2 cellular contexts compared by ENCODE assay signal in the genomic region with DNA sequence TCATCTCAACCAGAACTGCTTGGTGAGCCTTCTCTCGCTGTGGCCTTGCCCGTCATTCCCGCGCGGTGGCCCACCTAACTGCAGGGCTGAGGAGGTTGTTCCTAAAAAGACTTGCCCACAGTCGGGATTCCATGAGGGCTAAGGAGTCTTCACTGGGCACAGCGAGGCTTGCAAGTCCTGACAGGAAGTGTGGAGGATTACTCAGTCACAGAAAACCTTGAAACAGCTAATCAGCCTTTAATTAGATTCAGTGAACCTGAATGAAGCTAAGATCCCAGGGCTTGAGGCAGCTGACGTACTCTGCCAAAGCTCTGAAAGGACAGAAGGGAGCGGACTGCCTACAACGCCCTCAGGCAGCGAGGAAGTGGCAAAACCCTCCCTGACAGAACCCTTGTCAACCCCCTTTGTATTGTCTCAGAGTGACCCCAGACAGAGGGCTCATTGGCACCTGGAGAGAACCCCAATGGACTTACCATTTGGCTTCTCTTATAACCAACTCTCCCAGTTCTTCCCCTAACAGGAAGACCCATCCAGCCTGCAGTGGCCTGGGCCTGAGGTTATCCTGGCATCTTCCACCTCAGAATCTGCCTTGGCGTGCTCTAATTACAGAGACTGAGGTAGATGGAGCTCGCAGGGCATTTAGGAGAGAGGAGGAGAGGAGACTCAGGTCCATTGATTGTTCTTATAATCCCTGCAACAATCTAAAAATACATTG.
TF ChIP-seq lines count a peak whose summit lies in the region.

No MANE protein-coding gene starts in this region.

TF ChIP-seq in IMR-90, 13 proteins besides CTCF, POLR2A, EP300 and RAD21:
- TF ChIP-seq, protein P1, sequence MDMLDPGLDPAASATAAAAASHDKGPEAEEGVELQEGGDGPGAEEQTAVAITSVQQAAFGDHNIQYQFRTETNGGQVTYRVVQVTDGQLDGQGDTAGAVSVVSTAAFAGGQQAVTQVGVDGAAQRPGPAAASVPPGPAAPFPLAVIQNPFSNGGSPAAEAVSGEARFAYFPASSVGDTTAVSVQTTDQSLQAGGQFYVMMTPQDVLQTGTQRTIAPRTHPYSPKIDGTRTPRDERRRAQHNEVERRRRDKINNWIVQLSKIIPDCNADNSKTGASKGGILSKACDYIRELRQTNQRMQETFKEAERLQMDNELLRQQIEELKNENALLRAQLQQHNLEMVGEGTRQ (IDR thresholded peaks at IDR 0.05; ENCODE audit: low read depth, low read length) = no peak
- no peak for TF ChIP-seq RCOR1 (IDR thresholded peaks at IDR 0.05; ENCODE audit: insufficient replicate concordance, low read length)
- no peak for TF ChIP-seq CHD1 (IDR thresholded peaks at IDR 0.05; ENCODE audit: low read depth, low read length)
- no peak for TF ChIP-seq RFX5 (IDR thresholded peaks at IDR 0.05; ENCODE audit: low read depth, low read length)
- no peak for TF ChIP-seq NFE2L2 (IDR thresholded peaks at IDR 0.05; ENCODE audit: low read depth, low read length)

TF ChIP-seq in HepG2, 621 proteins besides CTCF, POLR2A, EP300 and RAD21:
- TF ChIP-seq, protein P2, sequence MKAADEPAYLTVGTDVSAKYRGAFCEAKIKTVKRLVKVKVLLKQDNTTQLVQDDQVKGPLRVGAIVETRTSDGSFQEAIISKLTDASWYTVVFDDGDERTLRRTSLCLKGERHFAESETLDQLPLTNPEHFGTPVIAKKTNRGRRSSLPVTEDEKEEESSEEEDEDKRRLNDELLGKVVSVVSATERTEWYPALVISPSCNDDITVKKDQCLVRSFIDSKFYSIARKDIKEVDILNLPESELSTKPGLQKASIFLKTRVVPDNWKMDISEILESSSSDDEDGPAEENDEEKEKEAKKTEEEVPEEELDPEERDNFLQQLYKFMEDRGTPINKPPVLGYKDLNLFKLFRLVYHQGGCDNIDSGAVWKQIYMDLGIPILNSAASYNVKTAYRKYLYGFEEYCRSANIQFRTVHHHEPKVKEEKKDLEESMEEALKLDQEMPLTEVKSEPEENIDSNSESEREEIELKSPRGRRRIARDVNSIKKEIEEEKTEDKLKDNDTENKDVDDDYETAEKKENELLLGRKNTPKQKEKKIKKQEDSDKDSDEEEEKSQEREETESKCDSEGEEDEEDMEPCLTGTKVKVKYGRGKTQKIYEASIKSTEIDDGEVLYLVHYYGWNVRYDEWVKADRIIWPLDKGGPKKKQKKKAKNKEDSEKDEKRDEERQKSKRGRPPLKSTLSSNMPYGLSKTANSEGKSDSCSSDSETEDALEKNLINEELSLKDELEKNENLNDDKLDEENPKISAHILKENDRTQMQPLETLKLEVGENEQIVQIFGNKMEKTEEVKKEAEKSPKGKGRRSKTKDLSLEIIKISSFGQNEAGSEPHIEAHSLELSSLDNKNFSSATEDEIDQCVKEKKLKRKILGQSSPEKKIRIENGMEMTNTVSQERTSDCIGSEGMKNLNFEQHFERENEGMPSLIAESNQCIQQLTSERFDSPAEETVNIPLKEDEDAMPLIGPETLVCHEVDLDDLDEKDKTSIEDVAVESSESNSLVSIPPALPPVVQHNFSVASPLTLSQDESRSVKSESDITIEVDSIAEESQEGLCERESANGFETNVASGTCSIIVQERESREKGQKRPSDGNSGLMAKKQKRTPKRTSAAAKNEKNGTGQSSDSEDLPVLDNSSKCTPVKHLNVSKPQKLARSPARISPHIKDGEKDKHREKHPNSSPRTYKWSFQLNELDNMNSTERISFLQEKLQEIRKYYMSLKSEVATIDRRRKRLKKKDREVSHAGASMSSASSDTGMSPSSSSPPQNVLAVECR (CRISPR knock-in tag; IDR thresholded peaks at IDR 0.05; ENCODE audit: borderline replicate concordance) = no peak
- TF ChIP-seq U2AF2 (IDR thresholded peaks at IDR 0.05; ENCODE audit: low read depth, low read length) (no peak), ZKSCAN5 (CRISPR knock-in tag; IDR thresholded peaks at IDR 0.05) (no peak), KAT7 (CRISPR knock-in tag; IDR thresholded peaks at IDR 0.05; ENCODE audit: borderline replicate concordance) (no peak), STAT5B (CRISPR knock-in tag; IDR thresholded peaks at IDR 0.05) (no peak), XRCC5 (optimal IDR thresholded peaks at IDR 0.05; ENCODE audit: low read length) (no peak), ZNF615 (CRISPR knock-in tag; IDR thresholded peaks at IDR 0.05; ENCODE audit: borderline replicate concordance) (no peak), MYC (CRISPR knock-in tag; IDR thresholded peaks at IDR 0.05; ENCODE audit: borderline replicate concordance) (no peak), IRX3 (CRISPR knock-in tag; IDR thresholded peaks at IDR 0.05; ENCODE audit: borderline replicate concordance, low read depth) (no peak), CHD4 (IDR thresholded peaks at IDR 0.05; ENCODE audit: borderline replicate concordance, low read length) (no peak), FOXJ3 (CRISPR knock-in tag; IDR thresholded peaks at IDR 0.05; ENCODE audit: borderline replicate concordance) (no peak), HNRNPUL1 (IDR thresholded peaks at IDR 0.05; ENCODE audit: low read depth, low read length) (no peak), ASH2L (IDR thresholded peaks at IDR 0.05; ENCODE audit: insufficient read length, low read depth, low read length) (no peak), STAG1 (CRISPR knock-in tag; IDR thresholded peaks at IDR 0.05) (no peak)
- TF ChIP-seq, protein P3, sequence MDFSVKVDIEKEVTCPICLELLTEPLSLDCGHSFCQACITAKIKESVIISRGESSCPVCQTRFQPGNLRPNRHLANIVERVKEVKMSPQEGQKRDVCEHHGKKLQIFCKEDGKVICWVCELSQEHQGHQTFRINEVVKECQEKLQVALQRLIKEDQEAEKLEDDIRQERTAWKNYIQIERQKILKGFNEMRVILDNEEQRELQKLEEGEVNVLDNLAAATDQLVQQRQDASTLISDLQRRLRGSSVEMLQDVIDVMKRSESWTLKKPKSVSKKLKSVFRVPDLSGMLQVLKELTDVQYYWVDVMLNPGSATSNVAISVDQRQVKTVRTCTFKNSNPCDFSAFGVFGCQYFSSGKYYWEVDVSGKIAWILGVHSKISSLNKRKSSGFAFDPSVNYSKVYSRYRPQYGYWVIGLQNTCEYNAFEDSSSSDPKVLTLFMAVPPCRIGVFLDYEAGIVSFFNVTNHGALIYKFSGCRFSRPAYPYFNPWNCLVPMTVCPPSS (IDR thresholded peaks at IDR 0.05) = no peak
- TF ChIP-seq, protein P4, sequence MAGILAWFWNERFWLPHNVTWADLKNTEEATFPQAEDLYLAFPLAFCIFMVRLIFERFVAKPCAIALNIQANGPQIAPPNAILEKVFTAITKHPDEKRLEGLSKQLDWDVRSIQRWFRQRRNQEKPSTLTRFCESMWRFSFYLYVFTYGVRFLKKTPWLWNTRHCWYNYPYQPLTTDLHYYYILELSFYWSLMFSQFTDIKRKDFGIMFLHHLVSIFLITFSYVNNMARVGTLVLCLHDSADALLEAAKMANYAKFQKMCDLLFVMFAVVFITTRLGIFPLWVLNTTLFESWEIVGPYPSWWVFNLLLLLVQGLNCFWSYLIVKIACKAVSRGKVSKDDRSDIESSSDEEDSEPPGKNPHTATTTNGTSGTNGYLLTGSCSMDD (CRISPR knock-in tag; IDR thresholded peaks at IDR 0.05) = no peak
- TF ChIP-seq, protein P5, sequence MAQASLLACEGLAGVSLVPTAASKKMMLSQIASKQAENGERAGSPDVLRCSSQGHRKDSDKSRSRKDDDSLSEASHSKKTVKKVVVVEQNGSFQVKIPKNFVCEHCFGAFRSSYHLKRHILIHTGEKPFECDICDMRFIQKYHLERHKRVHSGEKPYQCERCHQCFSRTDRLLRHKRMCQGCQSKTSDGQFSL (CRISPR knock-in tag; IDR thresholded peaks at IDR 0.05) = no peak
